ENCODE assay signal across 1 cellular context in genomic region chr1:246782120-246782900, GRCh38.
TF ChIP-seq lines count a peak whose summit lies in the region.

No MANE protein-coding gene starts in this region.

TF ChIP-seq in K562, 482 proteins besides CTCF, POLR2A, EP300 and RAD21 (continued from another document and continues in another):
- TF ChIP-seq REST (CRISPR knock-in tag; IDR thresholded peaks at IDR 0.05; ENCODE audit: low read depth) (no peak), OTX1 (CRISPR knock-in tag; IDR thresholded peaks at IDR 0.05) (no peak), ELF4 (CRISPR knock-in tag; IDR thresholded peaks at IDR 0.05) (no peak), ZNF707 (CRISPR knock-in tag; conservative IDR thresholded peaks at IDR 0.05) (no peak), SRSF3 (IDR thresholded peaks at IDR 0.05; ENCODE audit: insufficient read depth, low read length) (no peak), MGA (IDR thresholded peaks at IDR 0.05) (peak; percentile 36), ARID1B (IDR thresholded peaks at IDR 0.05) (0 out of 2 replicates have a peak, but pooled peaks have one; percentile 36), JUND (IDR thresholded peaks at IDR 0.05; ENCODE audit: borderline replicate concordance, low read depth, low read length) (no peak), JUND (tag; IDR thresholded peaks at IDR 0.05; ENCODE audit: borderline replicate concordance, low read depth, low read length) (no peak), TAF7 (tag; IDR thresholded peaks at IDR 0.05) (no peak), ZNF778 (CRISPR knock-in tag; IDR thresholded peaks at IDR 0.05) (no peak), TRIM28 (IDR thresholded peaks at IDR 0.05) (peak; percentile 58; the same call in 1 of the 2 replicates), ZNF134 (CRISPR knock-in tag; conservative IDR thresholded peaks at IDR 0.05) (no peak), NFE2 (IDR thresholded peaks at IDR 0.05; ENCODE audit: low read depth) (peak; percentile 51), XRCC4 (IDR thresholded peaks at IDR 0.05; ENCODE audit: extremely low read depth, insufficient read depth, insufficient read length) (no peak), TEAD1 (CRISPR knock-in tag; IDR thresholded peaks at IDR 0.05) (peak; percentile 33 to 37; a peak in 1 of 4 replicates), NONO (IDR thresholded peaks at IDR 0.05; ENCODE audit: low read depth in 2 of 2, low read length in 1 of 2) (no peak), BDP1 (IDR thresholded peaks at IDR 0.05; ENCODE audit: insufficient read depth, insufficient read length) (no peak), RBM17 (IDR thresholded peaks at IDR 0.05; ENCODE audit: borderline replicate concordance, low read depth, low read length) (no peak), MAFG (tag; conservative IDR thresholded peaks at IDR 0.05) (peak; percentile 62), SRSF7 (optimal IDR thresholded peaks at IDR 0.05; ENCODE audit: low read depth, low read length) (no peak), NCOR1 (IDR thresholded peaks at IDR 0.05) (no peak), ZNF79 (CRISPR knock-in tag; IDR thresholded peaks at IDR 0.05; ENCODE audit: low read depth) (no peak), DEAF1 (CRISPR knock-in tag; IDR thresholded peaks at IDR 0.05) (no peak)
- TF ChIP-seq, protein P1, sequence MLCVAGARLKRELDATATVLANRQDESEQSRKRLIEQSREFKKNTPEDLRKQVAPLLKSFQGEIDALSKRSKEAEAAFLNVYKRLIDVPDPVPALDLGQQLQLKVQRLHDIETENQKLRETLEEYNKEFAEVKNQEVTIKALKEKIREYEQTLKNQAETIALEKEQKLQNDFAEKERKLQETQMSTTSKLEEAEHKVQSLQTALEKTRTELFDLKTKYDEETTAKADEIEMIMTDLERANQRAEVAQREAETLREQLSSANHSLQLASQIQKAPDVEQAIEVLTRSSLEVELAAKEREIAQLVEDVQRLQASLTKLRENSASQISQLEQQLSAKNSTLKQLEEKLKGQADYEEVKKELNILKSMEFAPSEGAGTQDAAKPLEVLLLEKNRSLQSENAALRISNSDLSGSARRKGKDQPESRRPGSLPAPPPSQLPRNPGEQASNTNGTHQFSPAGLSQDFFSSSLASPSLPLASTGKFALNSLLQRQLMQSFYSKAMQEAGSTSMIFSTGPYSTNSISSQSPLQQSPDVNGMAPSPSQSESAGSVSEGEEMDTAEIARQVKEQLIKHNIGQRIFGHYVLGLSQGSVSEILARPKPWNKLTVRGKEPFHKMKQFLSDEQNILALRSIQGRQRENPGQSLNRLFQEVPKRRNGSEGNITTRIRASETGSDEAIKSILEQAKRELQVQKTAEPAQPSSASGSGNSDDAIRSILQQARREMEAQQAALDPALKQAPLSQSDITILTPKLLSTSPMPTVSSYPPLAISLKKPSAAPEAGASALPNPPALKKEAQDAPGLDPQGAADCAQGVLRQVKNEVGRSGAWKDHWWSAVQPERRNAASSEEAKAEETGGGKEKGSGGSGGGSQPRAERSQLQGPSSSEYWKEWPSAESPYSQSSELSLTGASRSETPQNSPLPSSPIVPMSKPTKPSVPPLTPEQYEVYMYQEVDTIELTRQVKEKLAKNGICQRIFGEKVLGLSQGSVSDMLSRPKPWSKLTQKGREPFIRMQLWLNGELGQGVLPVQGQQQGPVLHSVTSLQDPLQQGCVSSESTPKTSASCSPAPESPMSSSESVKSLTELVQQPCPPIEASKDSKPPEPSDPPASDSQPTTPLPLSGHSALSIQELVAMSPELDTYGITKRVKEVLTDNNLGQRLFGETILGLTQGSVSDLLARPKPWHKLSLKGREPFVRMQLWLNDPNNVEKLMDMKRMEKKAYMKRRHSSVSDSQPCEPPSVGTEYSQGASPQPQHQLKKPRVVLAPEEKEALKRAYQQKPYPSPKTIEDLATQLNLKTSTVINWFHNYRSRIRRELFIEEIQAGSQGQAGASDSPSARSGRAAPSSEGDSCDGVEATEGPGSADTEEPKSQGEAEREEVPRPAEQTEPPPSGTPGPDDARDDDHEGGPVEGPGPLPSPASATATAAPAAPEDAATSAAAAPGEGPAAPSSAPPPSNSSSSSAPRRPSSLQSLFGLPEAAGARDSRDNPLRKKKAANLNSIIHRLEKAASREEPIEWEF (CRISPR knock-in tag; IDR thresholded peaks at IDR 0.05): no peak
- TF ChIP-seq, protein P2, sequence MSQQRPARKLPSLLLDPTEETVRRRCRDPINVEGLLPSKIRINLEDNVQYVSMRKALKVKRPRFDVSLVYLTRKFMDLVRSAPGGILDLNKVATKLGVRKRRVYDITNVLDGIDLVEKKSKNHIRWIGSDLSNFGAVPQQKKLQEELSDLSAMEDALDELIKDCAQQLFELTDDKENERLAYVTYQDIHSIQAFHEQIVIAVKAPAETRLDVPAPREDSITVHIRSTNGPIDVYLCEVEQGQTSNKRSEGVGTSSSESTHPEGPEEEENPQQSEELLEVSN (IDR thresholded peaks at IDR 0.05; ENCODE audit: borderline replicate concordance in 1 of 2, extremely low read depth in 1 of 2, insufficient read depth in 1 of 2, insufficient read length in 1 of 2, low read depth in 1 of 2, low read length in 1 of 2, poor library complexity in 1 of 2, severe bottlenecking in 1 of 2): peak in 1 of 2 experiments; percentile 55
- TF ChIP-seq, protein P3, sequence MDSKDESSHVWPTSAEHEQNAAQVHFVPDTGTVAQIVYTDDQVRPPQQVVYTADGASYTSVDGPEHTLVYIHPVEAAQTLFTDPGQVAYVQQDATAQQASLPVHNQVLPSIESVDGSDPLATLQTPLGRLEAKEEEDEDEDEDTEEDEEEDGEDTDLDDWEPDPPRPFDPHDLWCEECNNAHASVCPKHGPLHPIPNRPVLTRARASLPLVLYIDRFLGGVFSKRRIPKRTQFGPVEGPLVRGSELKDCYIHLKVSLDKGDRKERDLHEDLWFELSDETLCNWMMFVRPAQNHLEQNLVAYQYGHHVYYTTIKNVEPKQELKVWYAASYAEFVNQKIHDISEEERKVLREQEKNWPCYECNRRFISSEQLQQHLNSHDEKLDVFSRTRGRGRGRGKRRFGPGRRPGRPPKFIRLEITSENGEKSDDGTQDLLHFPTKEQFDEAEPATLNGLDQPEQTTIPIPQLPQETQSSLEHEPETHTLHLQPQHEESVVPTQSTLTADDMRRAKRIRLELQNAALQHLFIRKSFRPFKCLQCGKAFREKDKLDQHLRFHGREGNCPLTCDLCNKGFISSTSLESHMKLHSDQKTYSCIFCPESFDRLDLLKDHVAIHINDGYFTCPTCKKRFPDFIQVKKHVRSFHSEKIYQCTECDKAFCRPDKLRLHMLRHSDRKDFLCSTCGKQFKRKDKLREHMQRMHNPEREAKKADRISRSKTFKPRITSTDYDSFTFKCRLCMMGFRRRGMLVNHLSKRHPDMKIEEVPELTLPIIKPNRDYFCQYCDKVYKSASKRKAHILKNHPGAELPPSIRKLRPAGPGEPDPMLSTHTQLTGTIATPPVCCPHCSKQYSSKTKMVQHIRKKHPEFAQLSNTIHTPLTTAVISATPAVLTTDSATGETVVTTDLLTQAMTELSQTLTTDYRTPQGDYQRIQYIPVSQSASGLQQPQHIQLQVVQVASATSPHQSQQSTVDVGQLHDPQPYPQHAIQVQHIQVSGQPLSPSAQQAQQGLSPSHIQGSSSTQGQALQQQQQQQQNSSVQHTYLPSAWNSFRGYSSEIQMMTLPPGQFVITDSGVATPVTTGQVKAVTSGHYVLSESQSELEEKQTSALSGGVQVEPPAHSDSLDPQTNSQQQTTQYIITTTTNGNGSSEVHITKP (IDR thresholded peaks at IDR 0.05; ENCODE audit: partially characterized antibody): peak; percentile 31
